In the genomic region with DNA sequence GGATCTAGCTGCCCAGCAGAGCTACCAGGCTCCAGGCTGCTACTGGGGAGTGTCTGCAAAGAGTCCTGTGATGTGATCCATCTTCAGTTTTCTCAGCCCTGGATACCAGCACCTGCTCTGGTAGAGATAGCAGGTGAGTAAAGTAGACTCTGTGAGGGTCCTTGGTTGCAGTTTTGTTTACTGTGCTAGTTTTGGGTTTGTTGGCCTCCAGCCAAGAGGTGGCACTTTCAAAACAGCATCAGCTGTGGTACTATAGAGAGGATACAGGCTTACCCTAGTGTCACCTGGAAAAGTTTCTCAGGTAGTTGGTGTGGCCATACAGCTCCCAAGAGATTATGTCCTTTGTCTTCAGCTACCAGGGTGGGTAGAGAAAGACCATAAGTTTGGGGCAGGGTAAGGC, we compare ENCODE assay signal across 26 cellular contexts.
"Had no signal": no experiment of that assay in that cellular context is flagged by ENCODE, and none has a peak within 500 bp of the region (broad histone marks: within the 10 kb centered on the region; RNA-seq: fewer than 3 reads in every experiment).

No MANE protein-coding gene starts in this region.

- H3K9me3 ChIP-seq: colonic mucosa, SJCRH30 had no signal

- H3K4me3 ChIP-seq: ascending aorta, cardiac muscle cell, colonic mucosa, SJCRH30, SK-N-MC had no signal

- H3K27ac ChIP-seq: ascending aorta, cardiac muscle cell, colonic mucosa, KMS-11, SJCRH30, SK-N-MC had no signal

- H3K36me3 ChIP-seq: ascending aorta, cardiac muscle cell, colonic mucosa, SJCRH30 had no signal

- DNase-seq: activated CD4-positive, alpha-beta T cell treated with anti-CD3 and anti-CD28 coated beads, Interleukin-2, amount 10 ng/mL, durations not matched to agents 24 days and 14 days; activated CD4-positive, alpha-beta T cell treated with anti-CD3 and anti-CD28 coated beads, Interleukin-2, amount 50 U/mL, for 4 hours; activated CD8-positive, alpha-beta T cell treated with anti-CD3 and anti-CD28 coated beads for 36 hours; activated effector memory CD4-positive, alpha-beta T cell treated with anti-CD3 and anti-CD28 coated beads, Interleukin-2, amount 50 U/mL, for 16 hours; activated naive CD4-positive, alpha-beta T cell; activated naive CD4-positive, alpha-beta T cell treated with anti-CD3 and anti-CD28 coated beads, Interleukin-2, amount 50 U/mL, for 16 hours; activated naive CD8-positive, alpha-beta T cell treated with anti-CD3 and anti-CD28 coated beads for 36 hours; activated T-cell treated with anti-CD3 and anti-CD28 coated beads, Interleukin-2, amount 50 U/mL, for 1 hour; activated T-cell treated with anti-CD3 and anti-CD28 coated beads, Interleukin-2, amount 50 U/mL, for 72 hours; amygdala; colonic mucosa; NCI-H1092 treated with DMSO at 0.1 percent for 48 hours; NCI-H1436; NCI-H1694; NCI-H1930; NCI-H2081 treated with DMSO at 0.1 percent for 48 hours; NCI-H2171 treated with DMSO at 0.1 percent for 48 hours; NCI-H2227 treated with DMSO at 0.1 percent for 48 hours; NCI-H526; SHP77; SJCRH30; T1000 had no signal

- H3K27me3 ChIP-seq: ascending aorta, cardiac muscle cell, colonic mucosa, SJCRH30 had no signal
